In genomic region chr2:68943581-68944568, GRCh38 we compare ENCODE assay signal across 1 cellular context.
A peak's percentile ranks its signal among the peaks of the same experiment; 100 is the strongest.
TF ChIP-seq lines count a peak whose summit lies in the region.

No MANE protein-coding gene starts in this region.

TF ChIP-seq in HepG2, 621 proteins besides CTCF, POLR2A, EP300 and RAD21 (continued from another document and continues in another):
- TF ChIP-seq TERF1 (CRISPR knock-in tag; IDR thresholded peaks at IDR 0.05) (no peak), GATAD2A (CRISPR knock-in tag; IDR thresholded peaks at IDR 0.05) (0 out of 2 replicates have a peak, but pooled peaks have one; percentile 21), NPAS2 (CRISPR knock-in tag; IDR thresholded peaks at IDR 0.05; ENCODE audit: borderline replicate concordance) (no peak), SIN3B (IDR thresholded peaks at IDR 0.05; ENCODE audit: low read length) (no peak), SAFB2 (CRISPR knock-in tag; IDR thresholded peaks at IDR 0.05; ENCODE audit: borderline replicate concordance, low read depth) (no peak), ATF2 (CRISPR knock-in tag; IDR thresholded peaks at IDR 0.05) (0 out of 2 replicates have a peak, but pooled peaks have one; percentile 24), AFF4 (CRISPR knock-in tag; IDR thresholded peaks at IDR 0.05) (no peak), ZNF574 (CRISPR knock-in tag; IDR thresholded peaks at IDR 0.05) (peak; percentile 20; the same call in 1 of the 2 replicates), ZMYM4 (CRISPR knock-in tag; IDR thresholded peaks at IDR 0.05) (peak; percentile 47; the same call in 1 of the 2 replicates), ZBTB7B (CRISPR knock-in tag; IDR thresholded peaks at IDR 0.05) (no peak), MYPOP (CRISPR knock-in tag; IDR thresholded peaks at IDR 0.05) (no peak), ZC3H13 (CRISPR knock-in tag; IDR thresholded peaks at IDR 0.05) (no peak), HNF4A (CRISPR knock-in tag; IDR thresholded peaks at IDR 0.05) (no peak), ZNF761 (CRISPR knock-in tag; conservative IDR thresholded peaks at IDR 0.05) (no peak), BCLAF1 (IDR thresholded peaks at IDR 0.05) (no peak), PRDM4 (CRISPR knock-in tag; IDR thresholded peaks at IDR 0.05; ENCODE audit: borderline replicate concordance) (no peak), ZFP91 (CRISPR knock-in tag; IDR thresholded peaks at IDR 0.05; ENCODE audit: borderline replicate concordance) (peak; percentile 40; the same call in 1 of the 2 replicates), ZNF558 (CRISPR knock-in tag; IDR thresholded peaks at IDR 0.05; ENCODE audit: borderline replicate concordance) (no peak), HOXA7 (CRISPR knock-in tag; IDR thresholded peaks at IDR 0.05) (no peak), THAP7 (CRISPR knock-in tag; IDR thresholded peaks at IDR 0.05) (0 out of 2 replicates have a peak, but pooled peaks have one; percentile 8), PHF20 (CRISPR knock-in tag; IDR thresholded peaks at IDR 0.05) (no peak), ZFYVE20 (CRISPR knock-in tag; IDR thresholded peaks at IDR 0.05; ENCODE audit: borderline replicate concordance, low read depth) (no peak), PHF8 (CRISPR knock-in tag; IDR thresholded peaks at IDR 0.05) (peak; percentile 53; the same call in 1 of the 2 replicates), SYNCRIP (IDR thresholded peaks at IDR 0.05; ENCODE audit: insufficient read depth, low read depth, low read length) (no peak), BORCS8-MEF2B (CRISPR knock-in tag; IDR thresholded peaks at IDR 0.05) (peak; percentile 74; the same call in 1 of the 2 replicates), ELF1 (CRISPR knock-in tag; IDR thresholded peaks at IDR 0.05) (no peak), ZNF790 (CRISPR knock-in tag; IDR thresholded peaks at IDR 0.05; ENCODE audit: borderline replicate concordance) (no peak), HNRNPLL (IDR thresholded peaks at IDR 0.05; ENCODE audit: low read depth, low read length, poor library complexity, severe bottlenecking) (no peak), ZIK1 (CRISPR knock-in tag; IDR thresholded peaks at IDR 0.05; ENCODE audit: borderline replicate concordance, low read depth) (no peak), ZNF543 (CRISPR knock-in tag; IDR thresholded peaks at IDR 0.05) (no peak)
